Comparison of ENCODE assay signal across 8 cellular contexts in genomic region chr22:23376256-23376655, GRCh38.
DNase-seq lines count a peak whose midpoint lies in the region; TF ChIP-seq lines count a peak whose summit lies in the region.

No MANE protein-coding gene starts in this region.

- peak; percentile 23 for TF ChIP-seq CTCF in cardiac fibroblast (IDR thresholded peaks at IDR 0.05; ENCODE audit: low read depth, low read length)

- DNase-seq in SKM-1 treated with dmso at 0.1 percent for 144 hours (lab: John Stamatoyannopoulos, UW; ENCODE audit: unreplicated experiment) (peak; percentile 26), SKM-1 (lab: John Stamatoyannopoulos, UW; ENCODE audit: unreplicated experiment) (no peak), NOMO-1 treated with DMSO at 0.1 percent for 48 hours (lab: John Stamatoyannopoulos, UW; ENCODE audit: unreplicated experiment) (peak; percentile 45), cardiac fibroblast (ENCODE audit: low read depth in 2 of 2) (peak in 1 of 2 donors; percentile 25), anterior cingulate cortex (lab: John Stamatoyannopoulos, UW) (no peak), NCI-H2081 (lab: John Stamatoyannopoulos, UW) (no peak), amniotic stem cell (lab: John Stamatoyannopoulos, UW) (no peak)
- DNase-seq in stimulated activated CD4-positive, alpha-beta T cell treated with anti-CD3 and anti-CD28 coated beads, Interleukin-15, amount 100 ng/mL, for 48 hours (ENCODE audit: low read depth in 2 of 2), result peak; percentile 26 to 41

- H3K4me3 ChIP-seq in cardiac fibroblast (replicated peaks in 1 of 2; ENCODE audit: low read depth in 2 of 2, low read length in 2 of 2), result no peak overlapping the region

Comparison
In these comparisons a context has a peak if more than half of its experiments do, and no peak if none do; other contexts are left out.
1. DNase-seq: peak in SKM-1 treated with dmso at 0.1 percent for 144 hours (single experiment), NOMO-1 treated with DMSO at 0.1 percent for 48 hours (single experiment) and stimulated activated CD4-positive, alpha-beta T cell treated with anti-CD3 and anti-CD28 coated beads, Interleukin-15, amount 100 ng/mL, for 48 hours (2 of 2); none in SKM-1 (single experiment), anterior cingulate cortex (0 of 58), NCI-H2081 (0 of 2) and amniotic stem cell (single experiment).